Comparison of ENCODE assay signal across 25 cellular contexts in the genomic region with DNA sequence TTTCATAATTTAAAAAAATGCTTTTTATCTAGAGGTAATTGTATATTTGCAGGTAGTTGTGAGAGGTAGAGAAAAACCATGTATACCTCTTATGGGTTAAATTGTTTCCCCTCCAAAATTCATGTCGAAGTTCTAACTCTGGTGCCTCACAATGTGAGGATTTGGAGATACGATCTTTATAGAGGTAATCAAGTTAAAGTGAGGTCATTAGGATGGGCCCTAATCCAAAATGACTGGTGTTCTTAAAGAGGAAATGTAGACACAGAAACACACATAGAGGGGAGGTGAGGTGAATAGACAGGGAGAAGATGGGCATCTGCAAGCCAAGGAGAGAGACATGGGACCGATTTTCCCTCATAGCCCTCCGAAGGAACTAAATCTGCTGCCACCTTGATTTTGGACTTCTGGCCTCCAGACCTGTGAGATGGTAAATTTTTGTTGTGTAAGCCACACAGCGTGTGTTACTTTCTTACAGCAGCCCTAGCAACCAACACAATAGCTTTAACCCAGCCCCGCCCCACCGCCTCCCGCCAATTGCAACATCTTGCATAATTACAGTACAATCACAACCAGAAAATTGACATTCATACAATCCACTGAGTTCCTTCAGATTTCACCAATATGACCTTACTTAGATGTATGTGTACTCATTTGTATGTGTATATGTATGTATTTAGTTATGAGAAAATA.
"Had no signal": no experiment of that assay in that cellular context is flagged by ENCODE, and none has a peak within 500 bp of the region (broad histone marks: within the 10 kb centered on the region; RNA-seq: fewer than 3 reads in every experiment).

No MANE protein-coding gene starts in this region.

- DNase-seq: activated CD4-positive, alpha-beta memory T cell treated with anti-CD3 and anti-CD28 coated beads, Interleukin-2, amount 10 ng/mL, durations not matched to agents 7 days and 5 days; activated CD4-positive, alpha-beta T cell treated with anti-CD3 and anti-CD28 coated beads, Interleukin-2, amount 10 ng/mL, durations not matched to agents 7 days and 5 days; activated CD8-positive, alpha-beta memory T cell treated with anti-CD3 and anti-CD28 coated beads, Interleukin-2, amount 50 U/mL, for 48 hours; activated gamma-delta T cell; activated naive CD4-positive, alpha-beta T cell treated with anti-CD3 and anti-CD28 coated beads, Interleukin-2, amount 10 ng/mL, durations not matched to agents 7 days and 5 days; activated naive CD8-positive, alpha-beta T cell treated with anti-CD3 and anti-CD28 coated beads, Interleukin-2, amount 10 ng/mL, durations not matched to agents 7 days and 5 days; activated T-cell treated with anti-CD3 and anti-CD28 coated beads, Interleukin-2, amount 50 U/mL, for 24 hours; amniotic stem cell; brain microvascular endothelial cell; central memory CD4-positive, alpha-beta T cell; endodermal cell; esophagus squamous epithelium; left ventricle myocardium inferior; naive thymus-derived CD8-positive, alpha-beta T cell; nucleus accumbens; spleen; T-helper 17 cell; T1000; upper lobe of left lung; WERI-Rb-1 had no signal

- H3K36me3 ChIP-seq: brain microvascular endothelial cell, esophagus squamous epithelium, left ventricle myocardium inferior, right atrium auricular region, spleen, thoracic aorta, upper lobe of left lung, vagina, WERI-Rb-1 had no signal

- H3K27ac ChIP-seq: brain microvascular endothelial cell, esophagus squamous epithelium, left ventricle myocardium inferior, parathyroid adenoma, right atrium auricular region, spleen, thoracic aorta, upper lobe of left lung, vagina, WERI-Rb-1 had no signal

- H3K9me3 ChIP-seq: esophagus squamous epithelium, right atrium auricular region, spleen, thoracic aorta, upper lobe of left lung, vagina had no signal

- H3K9ac ChIP-seq: parathyroid adenoma had no signal

- H3K79me2 ChIP-seq: parathyroid adenoma had no signal

- H3K4me1 ChIP-seq: esophagus squamous epithelium, left ventricle myocardium inferior, parathyroid adenoma, right atrium auricular region, spleen, upper lobe of left lung, vagina had no signal

- ATAC-seq: activated CD4-positive, CD25-positive, alpha-beta regulatory T cell treated with anti-CD3 and anti-CD28 coated beads, Interleukin-2, amount 50 U/mL, for 24 hours; naive thymus-derived CD8-positive, alpha-beta T cell; T-helper 17 cell had no signal

- H3K27me3 ChIP-seq: brain microvascular endothelial cell, right atrium auricular region, upper lobe of left lung, vagina had no signal

- H2AFZ ChIP-seq: parathyroid adenoma had no signal

- H3K4me3 ChIP-seq: esophagus squamous epithelium, left ventricle myocardium inferior, right atrium auricular region, spleen, thoracic aorta, upper lobe of left lung, vagina had no signal
